In genomic region chr11:2977113-2977512, GRCh38 we compare ENCODE assay signal across 25 cellular contexts. TPM values are rescaled to one million over a fixed set of nuclear protein-coding genes. Genes with fewer than 3 reads are reported as not detected.
A peak's percentile ranks its signal among the peaks of the same experiment; 100 is the strongest.
DNase-seq lines count a peak whose midpoint lies in the region; ATAC-seq and TF ChIP-seq lines count a peak whose summit lies in the region.
"Had no signal": no experiment of that assay in that cellular context is flagged by ENCODE, and none has a peak within 500 bp of the region (broad histone marks: within the 10 kb centered on the region; RNA-seq: fewer than 3 reads in every experiment).

No MANE protein-coding gene starts in this region.

- H3K27me3 ChIP-seq in gastrocnemius medialis (no peaks in the 10 kb centered on the region), esophagus squamous epithelium (no peaks in the 10 kb centered on the region)

- WGBS in esophagus squamous epithelium, 2 donors = 46 to 61% methylated on average over 7 of the region's 7 CpGs

- H3K9me3 Mint-ChIP-seq in activated T-cell treated with anti-CD3 and anti-CD28 coated beads, Interleukin-2, amount 50 U/mL, for 72 hours = no peaks in the 10 kb centered on the region
- H3K9me3 Mint-ChIP-seq in activated naive CD8-positive, alpha-beta T cell treated with anti-CD3 and anti-CD28 coated beads, Interleukin-2, amount 50 U/mL, for 24 hours = no peaks in the 10 kb centered on the region
- H3K9me3 Mint-ChIP-seq: CD4-positive, CD25-positive, alpha-beta regulatory T cell had no signal

- H3K4me1 ChIP-seq in gastrocnemius medialis (peaks cover 24 to 28% of the 10 kb centered on the region in 2 donors), esophagus squamous epithelium (peaks cover 0 to 40% (median 7%) of the 10 kb centered on the region in 3 donors)
- H3K4me1 ChIP-seq: Caco-2, HAP-1 had no signal

- in situ Hi-C loops in gastrocnemius medialis (cut with MboI; ENCODE audit: low sequenced_read_pairs in 4 of 4) = no loop called here

- no peak overlapping the region for H3K4me3 Mint-ChIP-seq in activated T-cell treated with anti-CD3 and anti-CD28 coated beads, Interleukin-2, amount 50 U/mL, for 72 hours
- H3K4me3 Mint-ChIP-seq in T-helper 17 cell = no peak overlapping the region
- no peak overlapping the region for H3K4me3 Mint-ChIP-seq in activated naive CD8-positive, alpha-beta T cell treated with anti-CD3 and anti-CD28 coated beads, Interleukin-2, amount 50 U/mL, for 24 hours
- H3K4me3 Mint-ChIP-seq: CD4-positive, CD25-positive, alpha-beta regulatory T cell had no signal

- ATAC-seq in activated T-cell treated with anti-CD3 and anti-CD28 coated beads, Interleukin-2, amount 50 U/mL, for 72 hours (replicated peaks in 1 of 2) = no peak
- ATAC-seq in T-helper 17 cell = no peak
- no peak for ATAC-seq in activated naive CD8-positive, alpha-beta T cell treated with anti-CD3 and anti-CD28 coated beads, Interleukin-2, amount 50 U/mL, for 24 hours
- ATAC-seq in gastrocnemius medialis = peak; percentile 88
- no peak for ATAC-seq in GM18505 (IDR thresholded peaks at IDR 0.05; ENCODE audit: unreplicated experiment)

- TF ChIP-seq POLR2A in gastrocnemius medialis (IDR thresholded peaks at IDR 0.05) (no peak), GM18505 (IDR thresholded peaks at IDR 0.05; ENCODE audit: borderline replicate concordance, extremely low read depth, insufficient read depth, insufficient read length) (no peak), esophagus squamous epithelium (IDR thresholded peaks at IDR 0.05) (no peak)

- no peak for DNase-seq in activated T-cell treated with anti-CD3 and anti-CD28 coated beads, Interleukin-2, amount 50 U/mL, for 72 hours
- DNase-seq in activated T-cell treated with anti-CD3 and anti-CD28 coated beads for 4 hours = no peak
- no peak for DNase-seq in T-helper 17 cell
- DNase-seq in activated naive CD8-positive, alpha-beta T cell treated with anti-CD3 and anti-CD28 coated beads, Interleukin-2, amount 50 U/mL, for 24 hours = no peak
- peak; percentile 56 to 73 for DNase-seq in gastrocnemius medialis
- DNase-seq in kidney tubule cell (ENCODE audit: low spot score) = no peak
- no peak for DNase-seq in esophagus squamous epithelium (lab: John Stamatoyannopoulos, UW)
- DNase-seq: Caco-2; CD4-positive, CD25-positive, alpha-beta regulatory T cell; DMS 273 treated with DMSO at 0.1 percent for 48 hours; DMS79 treated with DMSO at 0.1 percent for 48 hours; GM23248; KBM-7; MM.1S; NCI-H1048; NCI-H1417 treated with DMSO at 0.1 percent for 48 hours; NCI-H187; NCI-H2107; NCI-H446 treated with DMSO at 0.1 percent for 48 hours; NCI-H69; NK-92 treated with Interleukin-12 subunit alpha and Interleukin-12 subunit beta, amount 100 ng/mL, for 24 hours; SHP77 treated with DMSO at 0.1 percent for 48 hours had no signal

- H3K27me3 Mint-ChIP-seq in activated T-cell treated with anti-CD3 and anti-CD28 coated beads, Interleukin-2, amount 50 U/mL, for 72 hours (ENCODE audit: low read depth) = no peaks in the 10 kb centered on the region
- no peaks in the 10 kb centered on the region for H3K27me3 Mint-ChIP-seq in T-helper 17 cell
- no peaks in the 10 kb centered on the region for H3K27me3 Mint-ChIP-seq in activated naive CD8-positive, alpha-beta T cell treated with anti-CD3 and anti-CD28 coated beads, Interleukin-2, amount 50 U/mL, for 24 hours
- H3K27me3 Mint-ChIP-seq: CD4-positive, CD25-positive, alpha-beta regulatory T cell had no signal

- peaks cover 12 to 52% of the 10 kb centered on the region in 2 donors for H3K36me3 Mint-ChIP-seq in activated T-cell treated with anti-CD3 and anti-CD28 coated beads, Interleukin-2, amount 50 U/mL, for 72 hours (ENCODE audit: insufficient read depth in 2 of 2)
- peaks cover 14% of the 10 kb centered on the region for H3K36me3 Mint-ChIP-seq in T-helper 17 cell (ENCODE audit: low read depth)
- H3K36me3 Mint-ChIP-seq in activated naive CD8-positive, alpha-beta T cell treated with anti-CD3 and anti-CD28 coated beads, Interleukin-2, amount 50 U/mL, for 24 hours (ENCODE audit: low read depth) = peaks cover 55% of the 10 kb centered on the region

- TF ChIP-seq CTCF in gastrocnemius medialis (IDR thresholded peaks at IDR 0.05 in 4 of 5, conservative IDR thresholded peaks at IDR 0.05 in 1 of 5) (no peak), esophagus squamous epithelium (IDR thresholded peaks at IDR 0.05) (no peak)

- H3K27ac ChIP-seq in gastrocnemius medialis (peak overlapping the region; percentile 27 to 60 (median 40)), esophagus squamous epithelium (no peak overlapping the region)
- H3K27ac ChIP-seq: GM23248, RWPE1 had no signal

- H3K36me3 ChIP-seq in gastrocnemius medialis (peaks cover 0 to 35% of the 10 kb centered on the region in 2 donors), esophagus squamous epithelium (peaks cover 9 to 74% (median 40%) of the 10 kb centered on the region in 3 donors)

- no peak overlapping the region for H3K4me3 ChIP-seq in gastrocnemius medialis
- no peak overlapping the region for H3K4me3 ChIP-seq in esophagus squamous epithelium
- H3K4me3 ChIP-seq: GM23248, HAP-1 had no signal

- H3K9me3 ChIP-seq in T-helper 17 cell (ENCODE audit: control insufficient read depth, low read length, poor library complexity, severe bottlenecking) (no peaks in the 10 kb centered on the region), gastrocnemius medialis (no peaks in the 10 kb centered on the region), esophagus squamous epithelium (no peaks in the 10 kb centered on the region)
- H3K9me3 ChIP-seq: Caco-2, HAP-1 had no signal

- intact Hi-C loops in gastrocnemius medialis (cut with DNase I; ENCODE audit: low total_unique reads) = no loop called here
- intact Hi-C loops in esophagus squamous epithelium (cut with DNase I) = no loop called here

- H3K4me1 Mint-ChIP-seq in activated T-cell treated with anti-CD3 and anti-CD28 coated beads, Interleukin-2, amount 50 U/mL, for 72 hours (ENCODE audit: low read depth) = peaks cover 55% of the 10 kb centered on the region
- peaks cover 26% of the 10 kb centered on the region for H3K4me1 Mint-ChIP-seq in T-helper 17 cell
- peaks cover 44% of the 10 kb centered on the region for H3K4me1 Mint-ChIP-seq in activated naive CD8-positive, alpha-beta T cell treated with anti-CD3 and anti-CD28 coated beads, Interleukin-2, amount 50 U/mL, for 24 hours

- H3K27ac Mint-ChIP-seq in activated T-cell treated with anti-CD3 and anti-CD28 coated beads, Interleukin-2, amount 50 U/mL, for 72 hours = peak overlapping the region; percentile 4
- H3K27ac Mint-ChIP-seq in T-helper 17 cell = peak overlapping the region; percentile 83
- H3K27ac Mint-ChIP-seq in activated naive CD8-positive, alpha-beta T cell treated with anti-CD3 and anti-CD28 coated beads, Interleukin-2, amount 50 U/mL, for 24 hours = peak overlapping the region; percentile 9

RNA-seq across cellular contexts. Expression of gene NAP1L4, which starts 15.0 kb away (rescaled TPM):
- total RNA-seq in activated T-cell treated with anti-CD3 and anti-CD28 coated beads, Interleukin-2, amount 50 U/mL, for 72 hours = 100 to 1,000 TPM; 421 to 504 TPM
- total RNA-seq in T-helper 17 cell = 100 to 1,000 TPM; 229 to 275 TPM
- 100 to 1,000 TPM in 3 of 4 donors, 10 to 100 TPM in 1; 86.4 to 123 (median 111) TPM for total RNA-seq in gastrocnemius medialis
- 100 to 1,000 TPM; 108 to 140 (median 121) TPM for total RNA-seq in esophagus squamous epithelium

RNA-seq across cellular contexts. Expression of gene PHLDA2, which starts 47.9 kb away (rescaled TPM):
- total RNA-seq in activated T-cell treated with anti-CD3 and anti-CD28 coated beads, Interleukin-2, amount 50 U/mL, for 72 hours = 10 to 100 TPM in 1 of 2 donors, 1 to 10 TPM in 1; 3.4 to 12.3 TPM
- total RNA-seq in T-helper 17 cell = 1 to 10 TPM in 1 of 2 donors, under 1 TPM in 1; 0.96 to 2.8 TPM
- 1 to 10 TPM in 1 of 4 donors, not detected in 3; 1.4 TPM for total RNA-seq in gastrocnemius medialis
- total RNA-seq in esophagus squamous epithelium = 10 to 100 TPM; 10.2 to 39.2 (median 22.5) TPM

Comparison
In these comparisons a context has a peak if more than half of its experiments do, and no peak if none do; other contexts are left out.
1. ATAC-seq: peak in gastrocnemius medialis (2 of 2); none in activated T-cell treated with anti-CD3 and anti-CD28 coated beads, Interleukin-2, amount 50 U/mL, for 72 hours (0 of 2), T-helper 17 cell (single experiment), activated naive CD8-positive, alpha-beta T cell treated with anti-CD3 and anti-CD28 coated beads, Interleukin-2, amount 50 U/mL, for 24 hours (single experiment) and GM18505 (single experiment).
2. DNase-seq: peak in gastrocnemius medialis (2 of 2); none in activated T-cell treated with anti-CD3 and anti-CD28 coated beads, Interleukin-2, amount 50 U/mL, for 72 hours (0 of 2), activated T-cell treated with anti-CD3 and anti-CD28 coated beads for 4 hours (single experiment), T-helper 17 cell (0 of 3), activated naive CD8-positive, alpha-beta T cell treated with anti-CD3 and anti-CD28 coated beads, Interleukin-2, amount 50 U/mL, for 24 hours (single experiment), kidney tubule cell (single experiment) and esophagus squamous epithelium (single experiment).
3. H3K27ac Mint-ChIP-seq: peak in every context shown above with its lines; median percentile 83 in T-helper 17 cell; 9 in activated naive CD8-positive, alpha-beta T cell treated with anti-CD3 and anti-CD28 coated beads, Interleukin-2, amount 50 U/mL, for 24 hours; 4 in activated T-cell treated with anti-CD3 and anti-CD28 coated beads, Interleukin-2, amount 50 U/mL, for 72 hours.
4. H3K27ac ChIP-seq: peak in gastrocnemius medialis (4 of 4); none in esophagus squamous epithelium (0 of 4).